In genomic region chr9:36499156-36499886, GRCh38 we compare ENCODE assay signal across 2 cellular contexts.
TF ChIP-seq lines count a peak whose summit lies in the region.

No MANE protein-coding gene starts in this region.

TF ChIP-seq in SK-N-SH, 30 proteins besides CTCF, POLR2A, EP300 and RAD21 (continued from another document):
- TF ChIP-seq, protein P1, sequence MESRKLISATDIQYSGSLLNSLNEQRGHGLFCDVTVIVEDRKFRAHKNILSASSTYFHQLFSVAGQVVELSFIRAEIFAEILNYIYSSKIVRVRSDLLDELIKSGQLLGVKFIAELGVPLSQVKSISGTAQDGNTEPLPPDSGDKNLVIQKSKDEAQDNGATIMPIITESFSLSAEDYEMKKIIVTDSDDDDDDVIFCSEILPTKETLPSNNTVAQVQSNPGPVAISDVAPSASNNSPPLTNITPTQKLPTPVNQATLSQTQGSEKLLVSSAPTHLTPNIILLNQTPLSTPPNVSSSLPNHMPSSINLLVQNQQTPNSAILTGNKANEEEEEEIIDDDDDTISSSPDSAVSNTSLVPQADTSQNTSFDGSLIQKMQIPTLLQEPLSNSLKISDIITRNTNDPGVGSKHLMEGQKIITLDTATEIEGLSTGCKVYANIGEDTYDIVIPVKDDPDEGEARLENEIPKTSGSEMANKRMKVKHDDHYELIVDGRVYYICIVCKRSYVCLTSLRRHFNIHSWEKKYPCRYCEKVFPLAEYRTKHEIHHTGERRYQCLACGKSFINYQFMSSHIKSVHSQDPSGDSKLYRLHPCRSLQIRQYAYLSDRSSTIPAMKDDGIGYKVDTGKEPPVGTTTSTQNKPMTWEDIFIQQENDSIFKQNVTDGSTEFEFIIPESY (IDR thresholded peaks at IDR 0.05; ENCODE audit: borderline replicate concordance, low read depth): no peak

TF ChIP-seq in SK-N-SH treated with all-trans-retinoic acid at 6 μM for 48 hours, 23 proteins besides CTCF, POLR2A, EP300 and RAD21 (continued from another document):
- TF ChIP-seq CREB5 (CRISPR knock-in tag; IDR thresholded peaks at IDR 0.05; ENCODE audit: low read depth) (no peak), CSDC2 (CRISPR knock-in tag; IDR thresholded peaks at IDR 0.05) (no peak)
